Comparison of ENCODE assay signal across 4 cellular contexts in the genomic region with DNA sequence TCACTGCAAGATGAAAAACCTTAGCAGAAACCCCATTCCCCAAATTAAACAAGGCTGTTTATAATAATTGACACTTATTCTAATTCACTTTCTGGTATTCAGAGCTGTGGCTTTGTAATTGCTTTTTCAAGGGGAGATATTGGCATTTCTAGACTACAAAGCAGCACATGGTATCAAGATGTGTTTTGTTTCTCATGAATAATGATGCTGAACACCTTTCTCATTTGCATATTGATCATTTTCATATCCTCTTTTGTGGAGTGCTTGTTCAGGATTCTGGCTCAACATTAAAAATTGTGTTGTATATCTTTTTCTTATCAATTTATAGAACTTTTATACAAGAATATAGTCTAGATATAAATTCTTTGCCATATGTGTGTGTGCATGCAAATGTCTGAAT.
TF ChIP-seq lines count a peak whose summit lies in the region.

No MANE protein-coding gene starts in this region.

TF ChIP-seq in SK-N-SH, 30 proteins besides CTCF, POLR2A, EP300 and RAD21 (continues in another document):
- no peak for TF ChIP-seq PBX3 (IDR thresholded peaks at IDR 0.05)
- TF ChIP-seq TAF1 (IDR thresholded peaks at IDR 0.05; ENCODE audit: borderline replicate concordance, low read depth, low read length), result no peak
- TF ChIP-seq MEF2A (IDR thresholded peaks at IDR 0.05; ENCODE audit: borderline replicate concordance, low read depth), result no peak
- TF ChIP-seq TCF12 (IDR thresholded peaks at IDR 0.05), result no peak
- TF ChIP-seq NFIC (IDR thresholded peaks at IDR 0.05; ENCODE audit: borderline replicate concordance), result no peak
- TF ChIP-seq GATA2 (CRISPR knock-in tag; IDR thresholded peaks at IDR 0.05), result no peak
- no peak for TF ChIP-seq TEAD4 (IDR thresholded peaks at IDR 0.05; ENCODE audit: borderline replicate concordance, insufficient read depth)
- no peak for TF ChIP-seq CHD2 (IDR thresholded peaks at IDR 0.05; ENCODE audit: low read length, partially characterized antibody)
- TF ChIP-seq, protein P1, sequence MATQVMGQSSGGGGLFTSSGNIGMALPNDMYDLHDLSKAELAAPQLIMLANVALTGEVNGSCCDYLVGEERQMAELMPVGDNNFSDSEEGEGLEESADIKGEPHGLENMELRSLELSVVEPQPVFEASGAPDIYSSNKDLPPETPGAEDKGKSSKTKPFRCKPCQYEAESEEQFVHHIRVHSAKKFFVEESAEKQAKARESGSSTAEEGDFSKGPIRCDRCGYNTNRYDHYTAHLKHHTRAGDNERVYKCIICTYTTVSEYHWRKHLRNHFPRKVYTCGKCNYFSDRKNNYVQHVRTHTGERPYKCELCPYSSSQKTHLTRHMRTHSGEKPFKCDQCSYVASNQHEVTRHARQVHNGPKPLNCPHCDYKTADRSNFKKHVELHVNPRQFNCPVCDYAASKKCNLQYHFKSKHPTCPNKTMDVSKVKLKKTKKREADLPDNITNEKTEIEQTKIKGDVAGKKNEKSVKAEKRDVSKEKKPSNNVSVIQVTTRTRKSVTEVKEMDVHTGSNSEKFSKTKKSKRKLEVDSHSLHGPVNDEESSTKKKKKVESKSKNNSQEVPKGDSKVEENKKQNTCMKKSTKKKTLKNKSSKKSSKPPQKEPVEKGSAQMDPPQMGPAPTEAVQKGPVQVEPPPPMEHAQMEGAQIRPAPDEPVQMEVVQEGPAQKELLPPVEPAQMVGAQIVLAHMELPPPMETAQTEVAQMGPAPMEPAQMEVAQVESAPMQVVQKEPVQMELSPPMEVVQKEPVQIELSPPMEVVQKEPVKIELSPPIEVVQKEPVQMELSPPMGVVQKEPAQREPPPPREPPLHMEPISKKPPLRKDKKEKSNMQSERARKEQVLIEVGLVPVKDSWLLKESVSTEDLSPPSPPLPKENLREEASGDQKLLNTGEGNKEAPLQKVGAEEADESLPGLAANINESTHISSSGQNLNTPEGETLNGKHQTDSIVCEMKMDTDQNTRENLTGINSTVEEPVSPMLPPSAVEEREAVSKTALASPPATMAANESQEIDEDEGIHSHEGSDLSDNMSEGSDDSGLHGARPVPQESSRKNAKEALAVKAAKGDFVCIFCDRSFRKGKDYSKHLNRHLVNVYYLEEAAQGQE (IDR thresholded peaks at IDR 0.05; ENCODE audit: low read depth, low read length), result no peak
- TF ChIP-seq RCOR1 (IDR thresholded peaks at IDR 0.05; ENCODE audit: low read length), result no peak
- TF ChIP-seq FOXM1 (IDR thresholded peaks at IDR 0.05; ENCODE audit: low read depth), result no peak
- TF ChIP-seq FOSL2 (IDR thresholded peaks at IDR 0.05; ENCODE audit: borderline replicate concordance, low read depth), result no peak

TF ChIP-seq in SK-N-SH treated with all-trans-retinoic acid at 6 μM for 48 hours, 23 proteins besides CTCF, POLR2A, EP300 and RAD21:
- TF ChIP-seq, protein P2, sequence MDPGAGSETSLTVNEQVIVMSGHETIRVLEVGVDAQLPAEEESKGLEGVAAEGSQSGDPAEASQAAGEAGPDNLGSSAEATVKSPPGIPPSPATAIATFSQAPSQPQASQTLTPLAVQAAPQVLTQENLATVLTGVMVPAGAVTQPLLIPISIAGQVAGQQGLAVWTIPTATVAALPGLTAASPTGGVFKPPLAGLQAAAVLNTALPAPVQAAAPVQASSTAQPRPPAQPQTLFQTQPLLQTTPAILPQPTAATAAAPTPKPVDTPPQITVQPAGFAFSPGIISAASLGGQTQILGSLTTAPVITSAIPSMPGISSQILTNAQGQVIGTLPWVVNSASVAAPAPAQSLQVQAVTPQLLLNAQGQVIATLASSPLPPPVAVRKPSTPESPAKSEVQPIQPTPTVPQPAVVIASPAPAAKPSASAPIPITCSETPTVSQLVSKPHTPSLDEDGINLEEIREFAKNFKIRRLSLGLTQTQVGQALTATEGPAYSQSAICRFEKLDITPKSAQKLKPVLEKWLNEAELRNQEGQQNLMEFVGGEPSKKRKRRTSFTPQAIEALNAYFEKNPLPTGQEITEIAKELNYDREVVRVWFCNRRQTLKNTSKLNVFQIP (CRISPR knock-in tag; IDR thresholded peaks at IDR 0.05; ENCODE audit: borderline replicate concordance, low read depth), result no peak

TF ChIP-seq in HCT116, 20 proteins besides CTCF, POLR2A, EP300 and RAD21:
- TF ChIP-seq ZNF274 (IDR thresholded peaks at IDR 0.05; ENCODE audit: low read depth, low read length) (no peak), EGR1 (IDR thresholded peaks at IDR 0.05; ENCODE audit: low read depth) (no peak), FOSL1 (IDR thresholded peaks at IDR 0.05; ENCODE audit: low read depth) (no peak), SRF (IDR thresholded peaks at IDR 0.05; ENCODE audit: low read depth) (no peak), ELF1 (IDR thresholded peaks at IDR 0.05; ENCODE audit: borderline replicate concordance, low read depth) (no peak), TCF7L2 (IDR thresholded peaks at IDR 0.05; ENCODE audit: borderline replicate concordance, extremely low read depth, insufficient read depth, insufficient read length) (no peak), EZH2phosphoT487 (IDR thresholded peaks at IDR 0.05; ENCODE audit: borderline replicate concordance) (no peak), SIN3A (IDR thresholded peaks at IDR 0.05; ENCODE audit: low read depth) (no peak), CBX3 (IDR thresholded peaks at IDR 0.05; ENCODE audit: low read depth) (no peak), JUND (IDR thresholded peaks at IDR 0.05) (no peak), EZH2 (IDR thresholded peaks at IDR 0.05) (no peak), POLR2AphosphoS5 (IDR thresholded peaks at IDR 0.05; ENCODE audit: low read depth, low read length) (no peak), CEBPB (IDR thresholded peaks at IDR 0.05; ENCODE audit: low read depth) (no peak), SP1 (IDR thresholded peaks at IDR 0.05; ENCODE audit: low read depth) (no peak)
- TF ChIP-seq, protein P3, sequence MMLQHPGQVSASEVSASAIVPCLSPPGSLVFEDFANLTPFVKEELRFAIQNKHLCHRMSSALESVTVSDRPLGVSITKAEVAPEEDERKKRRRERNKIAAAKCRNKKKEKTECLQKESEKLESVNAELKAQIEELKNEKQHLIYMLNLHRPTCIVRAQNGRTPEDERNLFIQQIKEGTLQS (IDR thresholded peaks at IDR 0.05), result no peak
- TF ChIP-seq, protein P4, sequence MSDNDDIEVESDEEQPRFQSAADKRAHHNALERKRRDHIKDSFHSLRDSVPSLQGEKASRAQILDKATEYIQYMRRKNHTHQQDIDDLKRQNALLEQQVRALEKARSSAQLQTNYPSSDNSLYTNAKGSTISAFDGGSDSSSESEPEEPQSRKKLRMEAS (IDR thresholded peaks at IDR 0.05), result no peak
- TF ChIP-seq, protein P1 (IDR thresholded peaks at IDR 0.05; ENCODE audit: low read depth), result no peak
- TF ChIP-seq, protein P5, sequence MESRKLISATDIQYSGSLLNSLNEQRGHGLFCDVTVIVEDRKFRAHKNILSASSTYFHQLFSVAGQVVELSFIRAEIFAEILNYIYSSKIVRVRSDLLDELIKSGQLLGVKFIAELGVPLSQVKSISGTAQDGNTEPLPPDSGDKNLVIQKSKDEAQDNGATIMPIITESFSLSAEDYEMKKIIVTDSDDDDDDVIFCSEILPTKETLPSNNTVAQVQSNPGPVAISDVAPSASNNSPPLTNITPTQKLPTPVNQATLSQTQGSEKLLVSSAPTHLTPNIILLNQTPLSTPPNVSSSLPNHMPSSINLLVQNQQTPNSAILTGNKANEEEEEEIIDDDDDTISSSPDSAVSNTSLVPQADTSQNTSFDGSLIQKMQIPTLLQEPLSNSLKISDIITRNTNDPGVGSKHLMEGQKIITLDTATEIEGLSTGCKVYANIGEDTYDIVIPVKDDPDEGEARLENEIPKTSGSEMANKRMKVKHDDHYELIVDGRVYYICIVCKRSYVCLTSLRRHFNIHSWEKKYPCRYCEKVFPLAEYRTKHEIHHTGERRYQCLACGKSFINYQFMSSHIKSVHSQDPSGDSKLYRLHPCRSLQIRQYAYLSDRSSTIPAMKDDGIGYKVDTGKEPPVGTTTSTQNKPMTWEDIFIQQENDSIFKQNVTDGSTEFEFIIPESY (IDR thresholded peaks at IDR 0.05; ENCODE audit: extremely low read depth, insufficient replicate concordance, low read length), result no peak

TF ChIP-seq in K562, 482 proteins besides CTCF, POLR2A, EP300 and RAD21 (continues in another document):
- no peak for TF ChIP-seq ZNF507 (tag; conservative IDR thresholded peaks at IDR 0.05)
- no peak for TF ChIP-seq RBM15 (IDR thresholded peaks at IDR 0.05; ENCODE audit: insufficient read depth, low read length)
- TF ChIP-seq SMC3 (conservative IDR thresholded peaks at IDR 0.05; ENCODE audit: insufficient read depth, low read depth, low read length), result no peak
- no peak for TF ChIP-seq PHF20 (IDR thresholded peaks at IDR 0.05; ENCODE audit: partially characterized antibody)
- no peak for TF ChIP-seq U2AF2 (optimal IDR thresholded peaks at IDR 0.05; ENCODE audit: low read depth, low read length)
- TF ChIP-seq, protein P6, sequence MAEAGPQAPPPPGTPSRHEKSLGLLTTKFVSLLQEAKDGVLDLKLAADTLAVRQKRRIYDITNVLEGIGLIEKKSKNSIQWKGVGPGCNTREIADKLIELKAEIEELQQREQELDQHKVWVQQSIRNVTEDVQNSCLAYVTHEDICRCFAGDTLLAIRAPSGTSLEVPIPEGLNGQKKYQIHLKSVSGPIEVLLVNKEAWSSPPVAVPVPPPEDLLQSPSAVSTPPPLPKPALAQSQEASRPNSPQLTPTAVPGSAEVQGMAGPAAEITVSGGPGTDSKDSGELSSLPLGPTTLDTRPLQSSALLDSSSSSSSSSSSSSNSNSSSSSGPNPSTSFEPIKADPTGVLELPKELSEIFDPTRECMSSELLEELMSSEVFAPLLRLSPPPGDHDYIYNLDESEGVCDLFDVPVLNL (CRISPR knock-in tag; IDR thresholded peaks at IDR 0.05; ENCODE audit: low read depth), result no peak
- TF ChIP-seq E2F5 (CRISPR knock-in tag; IDR thresholded peaks at IDR 0.05), result no peak
- no peak for TF ChIP-seq ZNF124 (CRISPR knock-in tag; IDR thresholded peaks at IDR 0.05)
- no peak for TF ChIP-seq RREB1 (CRISPR knock-in tag; IDR thresholded peaks at IDR 0.05)
- TF ChIP-seq ZNF41 (CRISPR knock-in tag; conservative IDR thresholded peaks at IDR 0.05), result no peak
- no peak for TF ChIP-seq MLX (CRISPR knock-in tag; conservative IDR thresholded peaks at IDR 0.05)
- no peak for TF ChIP-seq NELFE (IDR thresholded peaks at IDR 0.05; ENCODE audit: insufficient read depth, insufficient read length)
- TF ChIP-seq RNF2 (IDR thresholded peaks at IDR 0.05), result no peak
- TF ChIP-seq PHF21A (IDR thresholded peaks at IDR 0.05; ENCODE audit: borderline replicate concordance, low read depth), result no peak
